1 cellular context compared by ENCODE assay signal in the genomic region with DNA sequence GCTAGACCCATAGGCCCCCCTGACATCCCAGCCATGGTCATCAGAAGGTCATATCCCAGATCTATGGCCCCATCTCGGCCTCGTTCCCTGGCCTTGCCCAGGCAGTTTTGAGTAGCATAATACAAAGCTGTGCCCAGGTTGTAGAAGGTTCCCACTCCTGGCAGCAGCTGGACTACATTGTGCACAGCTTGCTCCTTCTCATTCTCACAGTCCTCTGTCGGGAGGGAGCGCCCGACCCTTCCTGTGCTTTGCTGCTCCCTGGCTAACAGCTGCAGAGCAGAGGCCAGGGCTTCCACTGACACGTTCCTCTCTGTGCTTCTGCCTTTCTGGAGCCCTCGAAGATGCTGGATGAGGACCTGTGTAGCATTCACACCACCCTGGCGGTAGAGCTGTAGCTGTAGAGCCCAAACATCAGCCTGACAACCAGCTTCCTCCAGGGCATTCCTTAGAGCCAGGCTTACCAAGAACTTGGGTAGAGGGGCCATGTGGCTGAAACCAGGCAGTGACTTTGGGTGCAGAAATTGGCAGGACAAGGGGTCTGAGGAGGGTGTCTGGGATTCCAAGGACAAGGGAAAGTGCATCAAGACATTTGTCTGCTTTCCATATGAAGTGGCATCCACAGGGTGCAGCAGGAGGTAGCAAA.
TF ChIP-seq lines count a peak whose summit lies in the region.

No MANE protein-coding gene starts in this region.

TF ChIP-seq in SK-N-SH, 30 proteins besides CTCF, POLR2A, EP300 and RAD21 (continued from another document):
- TF ChIP-seq, protein P1, sequence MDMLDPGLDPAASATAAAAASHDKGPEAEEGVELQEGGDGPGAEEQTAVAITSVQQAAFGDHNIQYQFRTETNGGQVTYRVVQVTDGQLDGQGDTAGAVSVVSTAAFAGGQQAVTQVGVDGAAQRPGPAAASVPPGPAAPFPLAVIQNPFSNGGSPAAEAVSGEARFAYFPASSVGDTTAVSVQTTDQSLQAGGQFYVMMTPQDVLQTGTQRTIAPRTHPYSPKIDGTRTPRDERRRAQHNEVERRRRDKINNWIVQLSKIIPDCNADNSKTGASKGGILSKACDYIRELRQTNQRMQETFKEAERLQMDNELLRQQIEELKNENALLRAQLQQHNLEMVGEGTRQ (IDR thresholded peaks at IDR 0.05; ENCODE audit: borderline replicate concordance, low read depth, low read length) = no peak
- TF ChIP-seq TEAD4 (IDR thresholded peaks at IDR 0.05; ENCODE audit: borderline replicate concordance, insufficient read depth) (no peak), MAX (IDR thresholded peaks at IDR 0.05; ENCODE audit: low read depth) (no peak), RCOR1 (IDR thresholded peaks at IDR 0.05; ENCODE audit: low read length) (no peak), POLR2AphosphoS5 (IDR thresholded peaks at IDR 0.05; ENCODE audit: low read depth, low read length) (no peak)
